ENCODE assay signal across 8 cellular contexts in genomic region chr1:87329051-87329755, GRCh38. TPM values are rescaled to one million over a fixed set of nuclear protein-coding genes. Genes with fewer than 3 reads are reported as not detected.
A peak's percentile ranks its signal among the peaks of the same experiment; 100 is the strongest.
DNase-seq lines count a peak whose midpoint lies in the region; ATAC-seq and TF ChIP-seq lines count a peak whose summit lies in the region.

No MANE protein-coding gene starts in this region.

- peak overlapping the region; percentile 88 for H3K27ac Mint-ChIP-seq in CD4-positive, alpha-beta T cell

- peaks cover 64% of the 10 kb centered on the region for H3K4me1 Mint-ChIP-seq in CD4-positive, alpha-beta T cell (ENCODE audit: low read depth)

- TF ChIP-seq CTCF in CD4-positive, alpha-beta T cell (IDR thresholded peaks at IDR 0.05), result no peak
- TF ChIP-seq CTCF in heart right ventricle (IDR thresholded peaks at IDR 0.05) (no peak), parathyroid adenoma (IDR thresholded peaks at IDR 0.05) (no peak)

- peak overlapping the region; percentile 95 for H3K4me3 ChIP-seq in SK-N-MC
- peak overlapping the region; percentile 64 to 88 (median 82) for H3K4me3 ChIP-seq in heart right ventricle
- H3K4me3 ChIP-seq in parathyroid adenoma (ENCODE audit: low read depth, low read length), result peak overlapping the region; percentile 77

- H3K27ac ChIP-seq in CD4-positive, alpha-beta T cell (ENCODE audit: low read depth, low read length), result peak overlapping the region; percentile 51
- H3K27ac ChIP-seq in SK-N-MC, result peak overlapping the region; percentile 87
- peak overlapping the region; percentile 91 to 97 (median 96) for H3K27ac ChIP-seq in heart right ventricle
- peak overlapping the region; percentile 87 for H3K27ac ChIP-seq in parathyroid adenoma

- no peaks in the 10 kb centered on the region for H3K9me3 ChIP-seq in CD4-positive, alpha-beta T cell (ENCODE audit: control insufficient read depth, low read length)
- H3K9me3 ChIP-seq in SK-N-MC (ENCODE audit: low read depth, low read length) (no peaks in the 10 kb centered on the region), heart right ventricle (no peaks in the 10 kb centered on the region), parathyroid adenoma (ENCODE audit: control insufficient read depth, low read length) (no peaks in the 10 kb centered on the region)

- 0% methylated on average over 33 to 37 of the region's 37 CpGs for WGBS in heart right ventricle, 2 donors

- CTCF ChIA-PET in CD4-positive, alpha-beta T cell (lab: Charles Lee), result interaction anchor here (1.5 kb wide), 1 partner anchor 625 kb away, joined by 4 read pairs; the partner anchor contains the start of gene SH3GLB1

- H3K4me1 ChIP-seq in heart right ventricle (peaks cover 0 to 48% (median 30%) of the 10 kb centered on the region in 9 donors), parathyroid adenoma (no peaks in the 10 kb centered on the region)

- H3K4me2 ChIP-seq in parathyroid adenoma (ENCODE audit: low read length), result peak overlapping the region; percentile 74

- peaks cover 28% of the 10 kb centered on the region for H3K27me3 Mint-ChIP-seq in CD4-positive, alpha-beta T cell

- no peaks in the 10 kb centered on the region for H3K9me3 Mint-ChIP-seq in CD4-positive, alpha-beta T cell

- ATAC-seq in CD4-positive, alpha-beta T cell (ENCODE audit: poor library complexity), result no peak
- peak; percentile 6 for ATAC-seq in HG03025 (IDR thresholded peaks at IDR 0.05; ENCODE audit: low FRiP score, unreplicated experiment)
- peak in 7 of 8 donors; percentile 5 to 44 (median 12) for ATAC-seq in heart right ventricle
- ATAC-seq in GM18909 (IDR thresholded peaks at IDR 0.05; ENCODE audit: poor library complexity, unreplicated experiment), result no peak

- H3K27me3 ChIP-seq in CD4-positive, alpha-beta T cell (ENCODE audit: control insufficient read depth, insufficient read depth, low read length), result peaks cover 7% of the 10 kb centered on the region
- H3K27me3 ChIP-seq in heart right ventricle, result no peaks in the 10 kb centered on the region
- no peaks in the 10 kb centered on the region for H3K27me3 ChIP-seq in parathyroid adenoma (ENCODE audit: control insufficient read depth, insufficient read depth, low read length)

- H3K4me3 Mint-ChIP-seq in CD4-positive, alpha-beta T cell, result peak overlapping the region; percentile 98

- POLR2A ChIA-PET in CD4-positive, alpha-beta T cell (lab: Charles Lee), result interaction anchor here (0.8 to 3.4 kb wide), 7 partner anchors 13 to 933 kb away, joined by 3 to 13 read pairs (median 5); partner anchors contain the start of genes HS2ST1, ODF2L, SELENOF and SH3GLB1

- intact Hi-C loops in CD4-positive, alpha-beta T cell (cut with DNase I, micrococcal nuclease), result loop anchor here in 1 of 2 experiments (5.0 to 10.0 kb wide), 3 partner anchors 626 to 1556 kb away; partner anchors contain the start of gene PKN2
- intact Hi-C loops in heart right ventricle (cut with DNase I), result loop anchor here in 7 of 10 donors (5.0 to 10.0 kb wide), 7 partner anchors 146 to 736 kb away; no protein-coding TSS in a partner anchor

- H3K36me3 Mint-ChIP-seq in CD4-positive, alpha-beta T cell (ENCODE audit: low read depth), result peaks cover 8% of the 10 kb centered on the region

- peak in 6 of 10 experiments; percentile 13 to 49 (median 20) for DNase-seq in CD4-positive, alpha-beta T cell
- DNase-seq in SK-N-MC (ENCODE audit: low read depth, low spot score) (no peak), amniotic epithelial cell (ENCODE audit: low read depth) (peak; percentile 38), heart right ventricle (peak; percentile 50 to 55), DMS153 treated with DMSO at 0.1 percent for 48 hours (lab: John Stamatoyannopoulos, UW; ENCODE audit: unreplicated experiment) (no peak)

- no peaks in the 10 kb centered on the region for H3K79me2 ChIP-seq in parathyroid adenoma

- H2AFZ ChIP-seq in parathyroid adenoma, result peak overlapping the region; percentile 77

- H3K36me3 ChIP-seq in SK-N-MC (ENCODE audit: insufficient read depth, low read length), result peaks cover 17% of the 10 kb centered on the region
- H3K36me3 ChIP-seq in heart right ventricle, result peaks cover 0 to 8% (median 0%) of the 10 kb centered on the region in 9 donors
- no peaks in the 10 kb centered on the region for H3K36me3 ChIP-seq in parathyroid adenoma (ENCODE audit: control insufficient read depth, insufficient read depth, low read length)

- H3K9ac ChIP-seq in SK-N-MC (ENCODE audit: insufficient read length) (peak overlapping the region; percentile 93), parathyroid adenoma (peak overlapping the region; percentile 67)

RNA-seq across cellular contexts. Expression of gene LMO4, which starts 0.5 kb away (rescaled TPM):
- total RNA-seq in CD4-positive, alpha-beta T cell, result 10 to 100 TPM; 16.0 to 18.2 TPM
- total RNA-seq in heart right ventricle, result 10 to 100 TPM; 19.8 to 60.5 (median 27.7) TPM
- 10 to 100 TPM; 20.5 to 50.2 TPM for polyA plus RNA-seq in heart right ventricle

Comparison
In these comparisons a context has a peak if more than half of its experiments do, and no peak if none do; other contexts are left out.
1. ATAC-seq: peak in HG03025 (single experiment) and heart right ventricle (7 of 8); none in CD4-positive, alpha-beta T cell (single experiment) and GM18909 (single experiment).
2. DNase-seq: peak in CD4-positive, alpha-beta T cell (6 of 10), amniotic epithelial cell (single experiment) and heart right ventricle (2 of 2); none in SK-N-MC (single experiment) and DMS153 treated with DMSO at 0.1 percent for 48 hours (single experiment).
3. Peak in every context shown above with its lines, with median percentiles within 50 percentile points of each other: H3K27ac ChIP-seq and H3K4me3 ChIP-seq.